14 cellular contexts compared by ENCODE assay signal in genomic region chr7:150799156-150799555, GRCh38. TPM values are rescaled to one million over a fixed set of nuclear protein-coding genes. Genes with fewer than 3 reads are reported as not detected.
DNase-seq lines count a peak whose midpoint lies in the region; ATAC-seq and TF ChIP-seq lines count a peak whose summit lies in the region.
"Had no signal": no experiment of that assay in that cellular context is flagged by ENCODE, and none has a peak within 500 bp of the region (broad histone marks: within the 10 kb centered on the region; RNA-seq: fewer than 3 reads in every experiment).

No MANE protein-coding gene starts in this region.

- H3K4me1 Mint-ChIP-seq in CD8-positive, alpha-beta T cell (ENCODE audit: low read depth): peaks cover 12% of the 10 kb centered on the region
- peaks cover 8 to 15% (median 13%) of the 10 kb centered on the region in 3 donors for H3K4me1 Mint-ChIP-seq in T-cell
- H3K4me1 Mint-ChIP-seq in immature natural killer cell: peaks cover 11% of the 10 kb centered on the region in 2 donors

- no peaks in the 10 kb centered on the region for H3K9me3 ChIP-seq in CD8-positive, alpha-beta T cell (ENCODE audit: low read length)
- H3K9me3 ChIP-seq: MG63, uterus had no signal

- H3K27ac Mint-ChIP-seq in CD8-positive, alpha-beta T cell: no peak overlapping the region
- H3K27ac Mint-ChIP-seq in T-cell (no peak overlapping the region), immature natural killer cell (no peak overlapping the region)

- CTCF ChIA-PET in CD8-positive, alpha-beta T cell (lab: Charles Lee): interaction anchor here (0.5 to 2.0 kb wide), 2 partner anchors 20 to 377 kb away, joined by 3 to 5 read pairs; no protein-coding TSS in a partner anchor
- CTCF ChIA-PET in T-cell (lab: Charles Lee): interaction anchor here in 1 of 2 donors (0.5 kb wide), 1 partner anchor 473 kb away, joined by 6 read pairs; no protein-coding TSS in a partner anchor

- ATAC-seq in CD8-positive, alpha-beta T cell: no peak
- no peak for ATAC-seq in T-cell (replicated peaks in 1 of 4)

- H3K27ac ChIP-seq in CD8-positive, alpha-beta T cell (ENCODE audit: low read depth, low read length): no peak overlapping the region
- H3K27ac ChIP-seq in skin epidermis: peak overlapping the region in 13 of 21 experiments; percentile 17 to 87 (median 79)
- H3K27ac ChIP-seq: brain microvascular endothelial cell had no signal

- TF ChIP-seq CTCF in CD8-positive, alpha-beta T cell (IDR thresholded peaks at IDR 0.05): no peak

- peaks cover 16% of the 10 kb centered on the region for H3K27me3 ChIP-seq in CD8-positive, alpha-beta T cell (ENCODE audit: insufficient read depth, low read length)
- H3K27me3 ChIP-seq: MG63 had no signal

- no peaks in the 10 kb centered on the region for H3K36me3 ChIP-seq in CD8-positive, alpha-beta T cell (ENCODE audit: insufficient read depth, low read length)
- H3K36me3 ChIP-seq: brain microvascular endothelial cell, MG63, uterus had no signal

- no peak overlapping the region for H3K4me3 ChIP-seq in CD8-positive, alpha-beta T cell (ENCODE audit: low read depth, low read length)
- H3K4me3 ChIP-seq in skin epidermis: peak overlapping the region in 6 of 7 experiments; percentile 38 to 54 (median 46)
- H3K4me3 ChIP-seq: MG63 had no signal

- H3K9me3 Mint-ChIP-seq in CD8-positive, alpha-beta T cell: peaks cover 6% of the 10 kb centered on the region
- H3K9me3 Mint-ChIP-seq in T-cell (peaks cover 4 to 9% (median 5%) of the 10 kb centered on the region in 3 donors), immature natural killer cell (peaks cover 0 to 3% (median 0%) of the 10 kb centered on the region in 6 donors)

- H3K4me1 ChIP-seq in CD8-positive, alpha-beta T cell (ENCODE audit: insufficient read depth, low read length): peaks cover 17% of the 10 kb centered on the region
- H3K4me1 ChIP-seq: uterus had no signal

- intact Hi-C loops in CD8-positive, alpha-beta T cell (cut with DNase I, micrococcal nuclease): no loop called here

- H3K27me3 Mint-ChIP-seq in CD8-positive, alpha-beta T cell (ENCODE audit: low read depth): peaks cover 46% of the 10 kb centered on the region
- peaks cover 30 to 44% of the 10 kb centered on the region in 2 donors for H3K27me3 Mint-ChIP-seq in T-cell
- H3K27me3 Mint-ChIP-seq in immature natural killer cell (ENCODE audit: low read depth in 3 of 3): peaks cover 10 to 30% (median 23%) of the 10 kb centered on the region in 3 donors

- POLR2A ChIA-PET in CD8-positive, alpha-beta T cell (lab: Charles Lee): no interaction called here
- POLR2A ChIA-PET in T-cell (lab: Charles Lee): no interaction called here

- no peak for DNase-seq in CD8-positive, alpha-beta T cell
- DNase-seq in T-cell (no peak), immature natural killer cell (no peak), COR-L47 (lab: John Stamatoyannopoulos, UW) (no peak), NCI-H1417 (lab: John Stamatoyannopoulos, UW) (no peak)
- no peak for DNase-seq in activated CD4-positive, alpha-beta T cell treated with anti-CD3 and anti-CD28 coated beads, Interleukin-2, amount 50 U/mL, for 1 hour
- DNase-seq: activated CD4-positive, alpha-beta T cell treated with anti-CD3 and anti-CD28 coated beads for 48 hours; brain microvascular endothelial cell; C1 segment of cervical spinal cord; MG63; stimulated activated CD4-positive, alpha-beta T cell treated with anti-CD3 and anti-CD28 coated beads, Interleukin-15, amount 100 ng/mL, for 24 hours; T-helper 9 cell; uterus had no signal

- peak overlapping the region; percentile 74 for H3K4me3 Mint-ChIP-seq in CD8-positive, alpha-beta T cell
- peak overlapping the region; percentile 49 to 70 (median 53) for H3K4me3 Mint-ChIP-seq in T-cell
- H3K4me3 Mint-ChIP-seq in immature natural killer cell: peak overlapping the region; percentile 27 to 52 (median 31)

- no peaks in the 10 kb centered on the region for H3K36me3 Mint-ChIP-seq in CD8-positive, alpha-beta T cell
- H3K36me3 Mint-ChIP-seq in T-cell (no peaks in the 10 kb centered on the region), immature natural killer cell (peaks cover 0 to 4% (median 0%) of the 10 kb centered on the region in 3 donors)

RNA-seq across cellular contexts. Expression of gene TMEM176B, which starts 1.0 kb away (rescaled TPM):
- not detected for total RNA-seq in CD8-positive, alpha-beta T cell
- total RNA-seq in T-cell: under 1 TPM in 4 of 5 donors, not detected in 1; 0.30 to 0.92 (median 0.63) TPM
- polyA plus RNA-seq in immature natural killer cell: under 1 TPM in 1 of 3 donors, not detected in 2; 0.87 TPM

RNA-seq across cellular contexts. Expression of gene TMEM176A, which starts 1.4 kb away (rescaled TPM):
- total RNA-seq in CD8-positive, alpha-beta T cell: under 1 TPM in 1 of 2 experiments, not detected in 1; 0.35 TPM
- under 1 TPM in 3 of 5 donors, not detected in 2; 0.43 to 0.79 (median 0.73) TPM for total RNA-seq in T-cell
- under 1 TPM in 1 of 3 donors, not detected in 2; 0.97 TPM for polyA plus RNA-seq in immature natural killer cell

RNA-seq across cellular contexts. Expression of gene AOC1, which starts 53.2 kb away (rescaled TPM):
- total RNA-seq in CD8-positive, alpha-beta T cell: not detected
- under 1 TPM in 2 of 5 donors, not detected in 3; 0.15 to 0.28 TPM for total RNA-seq in T-cell
- polyA plus RNA-seq in immature natural killer cell: not detected
